17 cellular contexts compared by ENCODE assay signal in the genomic region with DNA sequence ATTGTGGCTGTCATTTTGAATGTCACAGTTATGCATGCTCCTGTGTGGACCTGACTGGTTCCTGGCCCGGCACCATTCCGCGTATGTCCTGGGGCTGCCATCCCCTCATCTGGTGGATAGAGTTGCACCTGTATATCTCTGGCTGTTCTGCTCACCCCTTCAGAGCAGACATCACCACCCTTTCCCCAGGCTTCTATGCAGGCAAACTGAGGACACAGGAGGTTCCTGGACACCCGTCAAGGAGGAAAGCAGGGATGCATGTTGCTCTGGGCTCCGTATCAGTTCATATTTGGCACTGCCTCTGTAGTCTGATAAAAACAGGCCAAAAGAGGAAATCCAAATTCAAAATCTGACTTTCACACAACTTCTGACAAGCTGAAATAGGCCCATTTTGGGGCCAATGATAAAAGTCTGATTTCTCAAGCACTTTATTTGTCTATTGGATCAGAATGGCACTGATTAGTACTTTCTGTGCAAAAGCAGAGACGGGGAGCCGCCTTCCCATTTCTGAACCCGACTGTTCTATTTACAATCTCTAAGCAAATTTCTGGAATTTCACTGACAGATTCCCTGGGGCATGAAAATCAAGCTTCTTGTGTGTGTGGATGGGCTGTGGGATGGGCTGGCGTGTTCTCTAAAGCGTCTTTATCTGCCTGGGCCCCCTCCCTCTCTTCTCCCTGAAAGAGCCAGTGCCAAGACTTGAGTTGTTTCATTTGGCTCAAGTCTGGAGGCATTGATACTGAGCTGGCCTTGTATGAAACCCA.
DNase-seq lines count a peak whose midpoint lies in the region; ATAC-seq, FAIRE-seq and TF ChIP-seq lines count a peak whose summit lies in the region.
"Had no signal": no experiment of that assay in that cellular context is flagged by ENCODE, and none has a peak within 500 bp of the region (broad histone marks: within the 10 kb centered on the region; RNA-seq: fewer than 3 reads in every experiment).

No MANE protein-coding gene starts in this region.

- no peak overlapping the region for H2AK5ac ChIP-seq in neuronal stem cell (ENCODE audit: low read depth, low read length)

- intact Hi-C loops in testis (cut with DNase I; ENCODE audit: low total_unique reads) = no loop called here

- peak; percentile 39 for DNase-seq in NCI-H69 (lab: John Stamatoyannopoulos, UW)
- peak; percentile 49 for DNase-seq in fibroblast of the aortic adventitia (ENCODE audit: low read depth)
- DNase-seq in neuronal stem cell (ENCODE audit: low spot score) = no peak
- peak; percentile 40 for DNase-seq in testis
- DNase-seq in GM19240 (ENCODE audit: insufficient read length, low spot score) = no peak
- no peak for DNase-seq in activated naive CD4-positive, alpha-beta T cell (lab: John Stamatoyannopoulos, UW)
- DNase-seq in GM12892 (ENCODE audit: insufficient read length) = no peak
- DNase-seq: activated CD4-positive, alpha-beta T cell treated with anti-CD3 and anti-CD28 coated beads, Interleukin-2, amount 50 U/mL, for 48 hours; dorsolateral prefrontal cortex; NCI-H1436; NCI-H510A treated with DMSO at 0.1 percent for 48 hours; stimulated activated naive CD8-positive, alpha-beta T cell treated with anti-CD3 and anti-CD28 coated beads, Interleukin-15, Interleukin-2, amounts not matched to agents 100 U/mL and 50 U/mL, for 24 hours had no signal

- TF ChIP-seq POLR2A in testis (IDR thresholded peaks at IDR 0.05) (no peak), GM12892 (IDR thresholded peaks at IDR 0.05; ENCODE audit: low read depth, low read length) (no peak)

- no peak overlapping the region for H3K27ac ChIP-seq in neuronal stem cell (replicated peaks; ENCODE audit: low read length)
- peak overlapping the region in 1 of 2 donors; percentile 55 for H3K27ac ChIP-seq in testis
- H3K27ac ChIP-seq: SK-N-MC had no signal

- H3K23ac ChIP-seq in neuronal stem cell (ENCODE audit: low read depth, low read length, poor library complexity) = no peak overlapping the region

- no peak overlapping the region for H2BK120ac ChIP-seq in neuronal stem cell (ENCODE audit: low read depth, low read length)

- FAIRE-seq in GM12892 (lab: Jason Lieb, UNC) = no peak
- FAIRE-seq: astrocyte had no signal

- no peak overlapping the region for H3K9ac ChIP-seq in neuronal stem cell (ENCODE audit: low read depth, low read length, poor library complexity)

- H3K14ac ChIP-seq in neuronal stem cell (ENCODE audit: low read length) = no peak overlapping the region

- H3K4ac ChIP-seq in neuronal stem cell (ENCODE audit: low read length) = no peak overlapping the region

- no peak overlapping the region for H4K8ac ChIP-seq in neuronal stem cell (ENCODE audit: low read depth, low read length)

- H3K4me2 ChIP-seq in neuronal stem cell (ENCODE audit: insufficient read depth, low read length, poor library complexity, severe bottlenecking) = no peak overlapping the region

- H2AFZ ChIP-seq in neuronal stem cell (ENCODE audit: low read length) = no peak overlapping the region

- H3K27me3 ChIP-seq in neuronal stem cell (ENCODE audit: control insufficient read depth in 3 of 3, insufficient read depth in 3 of 3, low read depth in 1 of 3, low read length in 3 of 3) = no peaks in the 10 kb centered on the region
- H3K27me3 ChIP-seq in testis = no peaks in the 10 kb centered on the region
- H3K27me3 ChIP-seq: dorsolateral prefrontal cortex had no signal

- H3K36me3 ChIP-seq in neuronal stem cell (replicated peaks in 1 of 2; ENCODE audit: control insufficient read depth in 2 of 2, insufficient read depth in 2 of 2, low read length in 2 of 2) = no peaks in the 10 kb centered on the region
- no peaks in the 10 kb centered on the region for H3K36me3 ChIP-seq in testis (ENCODE audit: low read depth, missing control alignments)

- WGBS in neuronal stem cell (ENCODE audit: extremely low coverage in 2 of 2, insufficient read length in 2 of 2, insufficient replicate concordance in 1 of 2), 2 donors = no CpG with 5 or more reads among the region's 10 CpGs
- 61 to 64% methylated on average over 10 of the region's 10 CpGs for WGBS in testis, 2 donors

- no peak overlapping the region for H2BK5ac ChIP-seq in neuronal stem cell (ENCODE audit: low read length)

- H2BK15ac ChIP-seq in neuronal stem cell (ENCODE audit: low read length) = no peak overlapping the region

- no peak overlapping the region for H3K4me3 ChIP-seq in fibroblast of the aortic adventitia (ENCODE audit: low read depth, low read length)
- no peak overlapping the region for H3K4me3 ChIP-seq in neuronal stem cell (ENCODE audit: low read length in 2 of 2)
- H3K4me3 ChIP-seq in testis = no peak overlapping the region
- H3K4me3 ChIP-seq: dorsolateral prefrontal cortex, SK-N-MC, skin epidermis had no signal

- H3K9me3 ChIP-seq in neuronal stem cell (replicated peaks in 1 of 2; ENCODE audit: control insufficient read depth in 2 of 2, insufficient read depth in 1 of 2, low read depth in 1 of 2, low read length in 2 of 2) (no peaks in the 10 kb centered on the region), testis (no peaks in the 10 kb centered on the region)

- TF ChIP-seq CTCF in fibroblast of the aortic adventitia (IDR thresholded peaks at IDR 0.05; ENCODE audit: insufficient read depth, low read length) = no peak
- no peak for TF ChIP-seq CTCF in testis (IDR thresholded peaks at IDR 0.05)

- H3K4me1 ChIP-seq in neuronal stem cell (ENCODE audit: control insufficient read depth in 2 of 2, insufficient read depth in 1 of 2, low read depth in 1 of 2, low read length in 2 of 2) (peaks cover 0 to 13% of the 10 kb centered on the region in 2 donors), testis (peaks cover 28% of the 10 kb centered on the region)

- peaks cover 2% of the 10 kb centered on the region for H3K79me1 ChIP-seq in neuronal stem cell (ENCODE audit: low read depth, low read length)

- no peak overlapping the region for H2BK12ac ChIP-seq in neuronal stem cell (ENCODE audit: low read length)

- ATAC-seq in GM18519 (IDR thresholded peaks at IDR 0.05; ENCODE audit: low FRiP score, unreplicated experiment) = no peak
- ATAC-seq: natural killer cell treated with Interleukin-12 subunit alpha and Interleukin-12 subunit beta and Interleukin-15 and Interleukin-18, amount 100 ng/mL, for 72 hours; stimulated activated naive CD8-positive, alpha-beta T cell treated with anti-CD3 and anti-CD28 coated beads, Interleukin-15, Interleukin-2, amounts not matched to agents 100 U/mL and 50 U/mL, for 24 hours had no signal

- no peak overlapping the region for H4K91ac ChIP-seq in neuronal stem cell (ENCODE audit: low read depth, low read length, poor library complexity)

- peak overlapping the region; percentile 12 for H3K18ac ChIP-seq in neuronal stem cell (ENCODE audit: low read length)

Comparison
In these comparisons a context has a peak if more than half of its experiments do, and no peak if none do; other contexts are left out.
1. DNase-seq: peak in NCI-H69 (single experiment), fibroblast of the aortic adventitia (single experiment) and testis (single experiment); none in neuronal stem cell (single experiment), GM19240 (single experiment), activated naive CD4-positive, alpha-beta T cell (0 of 4) and GM12892 (single experiment).